ENCODE assay signal across 15 cellular contexts in genomic region chr5:28961806-28962205, GRCh38.
"Had no signal": no experiment of that assay in that cellular context is flagged by ENCODE, and none has a peak within 500 bp of the region (broad histone marks: within the 10 kb centered on the region; RNA-seq: fewer than 3 reads in every experiment).

No MANE protein-coding gene starts in this region.

- H3K36me3 Mint-ChIP-seq: naive thymus-derived CD4-positive, alpha-beta T cell had no signal

- H3K4me1 Mint-ChIP-seq: naive thymus-derived CD4-positive, alpha-beta T cell; nephron progenitor cell had no signal

- H3K9me3 ChIP-seq: esophagus muscularis mucosa, gastroesophageal sphincter, right atrium auricular region, sigmoid colon had no signal

- DNase-seq: effector memory CD8-positive, alpha-beta T cell; foreskin fibroblast; kidney glomerular epithelial cell; naive thymus-derived CD4-positive, alpha-beta T cell; nephron progenitor cell; posterior cingulate gyrus; sigmoid colon; small intestine; stimulated activated CD4-positive, alpha-beta T cell treated with anti-CD3 and anti-CD28 coated beads, Interleukin-12 subunit alpha, Interleukin-12 subunit beta, amount 100 ng/mL, for 4 hours; stimulated activated naive CD4-positive, alpha-beta T cell treated with Interleukin-2 at 50 U/mL for 16 hours had no signal

- H3K27ac ChIP-seq: epithelial cell of prostate, esophagus muscularis mucosa, gastroesophageal sphincter, right atrium auricular region, sigmoid colon had no signal

- H3K4me3 Mint-ChIP-seq: dendritic cell treated with granulocyte-macrophage colony-stimulating factor and Interleukin-4, amounts not matched to agents 40 ng/mL and 50 ng/mL, for 4 days; effector memory CD8-positive, alpha-beta T cell; naive thymus-derived CD4-positive, alpha-beta T cell; nephron progenitor cell had no signal

- H3K27me3 ChIP-seq: esophagus muscularis mucosa, gastroesophageal sphincter, right atrium auricular region, sigmoid colon had no signal

- H3K4me1 ChIP-seq: esophagus muscularis mucosa, gastroesophageal sphincter, right atrium auricular region, sigmoid colon had no signal

- H3K4me3 ChIP-seq: esophagus muscularis mucosa, gastroesophageal sphincter, right atrium auricular region, sigmoid colon had no signal

- H3K27ac Mint-ChIP-seq: dendritic cell treated with granulocyte-macrophage colony-stimulating factor and Interleukin-4, amounts not matched to agents 40 ng/mL and 50 ng/mL, for 4 days; effector memory CD8-positive, alpha-beta T cell; naive thymus-derived CD4-positive, alpha-beta T cell; nephron progenitor cell had no signal

- H3K9me3 Mint-ChIP-seq: nephron progenitor cell had no signal

- H3K27me3 Mint-ChIP-seq: dendritic cell treated with granulocyte-macrophage colony-stimulating factor and Interleukin-4, amounts not matched to agents 40 ng/mL and 50 ng/mL, for 4 days; effector memory CD8-positive, alpha-beta T cell; naive thymus-derived CD4-positive, alpha-beta T cell had no signal

- H3K36me3 ChIP-seq: esophagus muscularis mucosa, gastroesophageal sphincter, right atrium auricular region, sigmoid colon had no signal
